ENCODE assay signal across 8 cellular contexts in genomic region chr4:119212251-119212963, GRCh38. TPM values are rescaled to one million over a fixed set of nuclear protein-coding genes. Genes with fewer than 3 reads are reported as not detected.
DNase-seq lines count a peak whose midpoint lies in the region; ATAC-seq and TF ChIP-seq lines count a peak whose summit lies in the region.

Gene USP53 (plus strand): TSS chr4:119212713. CDS start chr4:119239760, 27,047 bp downstream.

- ATAC-seq in HG02763 (IDR thresholded peaks at IDR 0.05; ENCODE audit: unreplicated experiment) (peak; percentile 95), Right ventricle myocardium inferior (peak; percentile 97), thoracic aorta (ENCODE audit: insufficient number of reproducible peaks, low FRiP score, low read depth) (peak; percentile 97)

- peak within 1 kb of the TSS; percentile 99 for H3K27ac ChIP-seq in thoracic aorta

- peak within 1 kb of the TSS; percentile 70 for H3K4me3 ChIP-seq in GM12865 (ENCODE audit: low read depth, low read length)
- H3K4me3 ChIP-seq in adipocyte (ENCODE audit: low read length) = peak within 1 kb of the TSS; percentile 90
- H3K4me3 ChIP-seq in thoracic aorta = peak within 1 kb of the TSS; percentile 96

- H3K4me3 Mint-ChIP-seq in osteocyte (ENCODE audit: unreplicated experiment) = peak within 1 kb of the TSS; percentile 87

- H3K27me3 ChIP-seq in adipocyte (replicated peaks; ENCODE audit: control insufficient read depth, insufficient read depth, low read length) (no peaks in the 10 kb centered on the region), thoracic aorta (replicated peaks; ENCODE audit: insufficient read depth) (no peaks in the 10 kb centered on the region)

- H3K4me1 ChIP-seq in adipocyte (ENCODE audit: control insufficient read depth, insufficient read depth, low read length) (peaks cover 58% of the 10 kb centered on the region), thoracic aorta (ENCODE audit: control insufficient read depth in 1 of 2, low read depth in 2 of 2) (peaks cover 14 to 39% of the 10 kb centered on the region in 2 donors)

- H3K36me3 ChIP-seq in adipocyte (ENCODE audit: control insufficient read depth, insufficient read depth, low read length, severe bottlenecking) (peaks cover 22% of the 10 kb centered on the region), thoracic aorta (peaks cover 3% of the 10 kb centered on the region)

- H3K27me3 Mint-ChIP-seq in osteocyte (ENCODE audit: unreplicated experiment) = no peaks in the 10 kb centered on the region

- H3K9ac ChIP-seq in adipocyte (ENCODE audit: low read length) = peak within 1 kb of the TSS; percentile 96

- peak; percentile 97 for DNase-seq in GM12865 (ENCODE audit: low read depth)
- peak; percentile 96 for DNase-seq in NCI-H1436 (lab: John Stamatoyannopoulos, UW)
- DNase-seq in SW480 (ENCODE audit: low spot score) = peak; percentile 92
- peak; percentile 99 for DNase-seq in adipocyte (ENCODE audit: low read depth)
- DNase-seq in Right ventricle myocardium inferior (ENCODE audit: missing footprints) = peak; percentile 97
- peak; percentile 99 for DNase-seq in osteocyte (ENCODE audit: extremely low spot score, unreplicated experiment)
- peak; percentile 90 for DNase-seq in thoracic aorta (ENCODE audit: low spot score)

- intact Hi-C loops in Right ventricle myocardium inferior (cut with DNase I) = loop anchor here (2.0 to 10.0 kb wide), 4 partner anchors 35 to 168 kb away; no protein-coding TSS in a partner anchor

- peaks cover 2% of the 10 kb centered on the region for H3K36me3 Mint-ChIP-seq in osteocyte (ENCODE audit: unreplicated experiment)

- H3K9me3 ChIP-seq in adipocyte (ENCODE audit: control insufficient read depth, low read length) (no peaks in the 10 kb centered on the region), thoracic aorta (no peaks in the 10 kb centered on the region)

- H3K27ac Mint-ChIP-seq in osteocyte (ENCODE audit: unreplicated experiment) = peak within 1 kb of the TSS; percentile 96

- no peak for TF ChIP-seq CTCF in GM12865 (IDR thresholded peaks at IDR 0.05; ENCODE audit: insufficient read depth, low read depth, low read length, missing control alignments)
- no peak for TF ChIP-seq CTCF in osteocyte (IDR thresholded peaks at IDR 0.05)
- TF ChIP-seq CTCF in thoracic aorta (IDR thresholded peaks at IDR 0.05) = no peak

- H3K4me1 Mint-ChIP-seq in osteocyte (ENCODE audit: unreplicated experiment) = peaks cover 32% of the 10 kb centered on the region

- no peaks in the 10 kb centered on the region for H3K9me3 Mint-ChIP-seq in osteocyte (ENCODE audit: unreplicated experiment)

RNA-seq across cellular contexts. Expression of gene USP53, which starts in this region (rescaled TPM):
- total RNA-seq in Right ventricle myocardium inferior (32.8 TPM), osteocyte (15.5 and 18.5 TPM in 2 replicates), thoracic aorta (100 to 1,000 TPM; 112 to 208 TPM)

Comparison
In these comparisons a context has a peak if more than half of its experiments do, and no peak if none do; other contexts are left out.
1. Peak in every context shown above with its lines: DNase-seq, ATAC-seq, H3K4me3 ChIP-seq and H3K27ac ChIP-seq.